Comparison of ENCODE assay signal across 8 cellular contexts in the genomic region with DNA sequence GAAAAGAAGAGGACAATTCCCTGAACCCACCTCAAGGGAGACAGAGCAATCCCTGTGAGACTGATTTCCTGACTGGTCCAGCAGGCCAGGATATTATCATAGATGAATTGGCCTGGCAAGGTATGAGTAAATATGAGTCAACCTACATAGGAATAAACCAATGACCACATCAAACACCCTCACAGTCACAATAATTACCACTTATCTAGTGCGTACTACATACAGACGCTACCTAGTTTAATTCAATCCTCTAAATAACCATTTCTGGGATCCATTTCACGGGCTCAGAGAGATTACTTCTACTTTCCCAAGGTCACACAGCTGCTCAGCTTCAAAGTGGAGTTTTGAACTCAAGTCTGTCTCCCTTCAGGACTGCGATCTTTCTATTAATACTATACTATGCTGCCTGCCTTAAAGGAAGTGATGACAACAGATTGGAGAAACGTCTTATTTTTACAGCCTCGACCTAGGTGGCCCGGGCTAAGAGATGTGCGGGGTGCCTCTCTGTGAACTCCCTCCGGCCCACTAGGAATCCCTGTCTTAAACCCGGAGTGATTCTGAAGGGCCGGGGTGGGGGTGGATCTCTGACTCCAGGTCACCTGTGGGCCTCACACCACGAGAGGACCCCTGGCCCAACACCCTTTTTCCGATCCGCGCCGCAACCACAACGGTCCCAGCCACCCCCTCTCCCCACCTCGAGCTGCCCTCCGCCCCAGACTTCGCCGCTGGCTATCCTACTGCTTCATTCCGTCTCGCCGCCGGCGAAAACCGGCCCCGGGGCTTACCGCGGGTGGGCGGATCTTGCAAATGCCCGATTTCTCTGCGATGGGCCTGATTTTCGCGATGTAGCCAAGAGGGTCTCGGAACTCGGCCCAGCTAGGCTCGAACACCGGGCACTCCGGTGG. TPM values are rescaled to one million over a fixed set of nuclear protein-coding genes. Genes with fewer than 3 reads are reported as not detected.
A peak's percentile ranks its signal among the peaks of the same experiment; 100 is the strongest.
DNase-seq lines count a peak whose midpoint lies in the region; ATAC-seq, FAIRE-seq and TF ChIP-seq lines count a peak whose summit lies in the region.

No MANE protein-coding gene starts in this region.

- H3K9ac ChIP-seq in HCT116 (ENCODE audit: low read length) = peak overlapping the region; percentile 87

- H2AFZ ChIP-seq in HCT116 (ENCODE audit: low read depth, low read length, poor library complexity, severe bottlenecking) = no peak overlapping the region

- H3K36me3 ChIP-seq in CD4-positive, CD25-positive, alpha-beta regulatory T cell (ENCODE audit: control insufficient read depth, insufficient read depth, low read length) = peaks cover 16% of the 10 kb centered on the region
- H3K36me3 ChIP-seq in HCT116 (ENCODE audit: control insufficient read depth in 1 of 2, insufficient read depth in 2 of 2, low read length in 2 of 2) (peaks cover 0 to 5% of the 10 kb centered on the region in 2 experiments; a peak in 1 of 4 replicates), thyroid gland (peaks cover 4 to 12% of the 10 kb centered on the region in 2 donors)

- BruUV-seq in HCT116 (replicated peaks; lab: Mats Ljungman, UMichigan) = no TSS peak

- no peak for TF ChIP-seq RAD21 in HCT116 (IDR thresholded peaks at IDR 0.05; ENCODE audit: low read depth)

- peaks cover 33% of the 10 kb centered on the region for H3K4me1 ChIP-seq in CD4-positive, CD25-positive, alpha-beta regulatory T cell (ENCODE audit: control insufficient read depth, insufficient read depth, low read length, poor library complexity, severe bottlenecking)
- H3K4me1 ChIP-seq in HCT116 (ENCODE audit: control insufficient read depth in 1 of 2, insufficient read depth in 2 of 2, low read length in 2 of 2) = peaks cover 8 to 15% of the 10 kb centered on the region in 2 experiments
- peaks cover 23 to 29% of the 10 kb centered on the region in 2 donors for H3K4me1 ChIP-seq in thyroid gland

- no peaks in the 10 kb centered on the region for H3K27me3 ChIP-seq in CD4-positive, CD25-positive, alpha-beta regulatory T cell (ENCODE audit: control insufficient read depth, insufficient read depth, low read length)
- H3K27me3 ChIP-seq in HCT116 (ENCODE audit: insufficient read depth, low read length) = no peaks in the 10 kb centered on the region
- no peaks in the 10 kb centered on the region for H3K27me3 ChIP-seq in thyroid gland

- no peaks in the 10 kb centered on the region for H3K9me2 ChIP-seq in HCT116 (ENCODE audit: insufficient read depth)

- DNase-seq in CD4-positive, CD25-positive, alpha-beta regulatory T cell = peak; percentile 1 to 47 (median 46)
- DNase-seq in HCT116 (ENCODE audit: low read depth, low spot score) (peak; percentile 28), dermis blood vessel endothelial cell (peak; percentile 62), lung microvascular endothelial cell (ENCODE audit: low read depth in 2 of 2) (peak; percentile 54 to 77), thyroid gland (peak; percentile 1 to 3), D721Med (ENCODE audit: insufficient read length, low spot score) (no peak), epidermal melanocyte (ENCODE audit: insufficient read length, low spot score) (no peak)

- TF ChIP-seq POLR2A in HCT116 (IDR thresholded peaks at IDR 0.05; ENCODE audit: borderline replicate concordance, extremely low read depth, insufficient read depth, insufficient read length) = no peak
- TF ChIP-seq POLR2A in thyroid gland (IDR thresholded peaks at IDR 0.05) = no peak

- H3K4me2 ChIP-seq in HCT116 (ENCODE audit: low read length) = peak overlapping the region; percentile 82

- peak overlapping the region; percentile 99 to 100 (median 99) for H3K27ac Mint-ChIP-seq in CD4-positive, CD25-positive, alpha-beta regulatory T cell
- peak overlapping the region; percentile 97 for H3K27ac Mint-ChIP-seq in T-helper 1 cell treated with Interleukin-12 subunit alpha and Interleukin-12 subunit beta and Interleukin-4 antibody, amounts not matched to agents 30 μg/mL and 1 μg/mL, for 36 hours

- POLR2A ChIA-PET in HCT116 (lab: Charles Lee) = interaction anchor here (0.6 kb wide), 1 partner anchor 142 kb away, joined by 3 read pairs; the partner anchor contains the start of gene TSPYL2

- no peak for FAIRE-seq in D721Med (lab: Jason Lieb, UNC)

- ATAC-seq in CD4-positive, CD25-positive, alpha-beta regulatory T cell (ENCODE audit: low read depth in 2 of 2) = peak; percentile 37 to 50
- peak; percentile 61 for ATAC-seq in HCT116

- H4K20me1 ChIP-seq in HCT116 (ENCODE audit: insufficient read depth) = peaks cover 7% of the 10 kb centered on the region; the same call in 1 of the 2 replicates

- WGBS in thyroid gland, 2 donors = 0 to 2% methylated on average over 6 to 9 of the region's 40 CpGs

- H3K79me2 ChIP-seq in HCT116 (ENCODE audit: insufficient read depth, low read length) = peaks cover 46% of the 10 kb centered on the region

- H3K9me3 Mint-ChIP-seq in CD4-positive, CD25-positive, alpha-beta regulatory T cell = peaks cover 0 to 2% (median 0%) of the 10 kb centered on the region in 7 donors
- no peaks in the 10 kb centered on the region for H3K9me3 Mint-ChIP-seq in T-helper 1 cell treated with Interleukin-12 subunit alpha and Interleukin-12 subunit beta and Interleukin-4 antibody, amounts not matched to agents 30 μg/mL and 1 μg/mL, for 36 hours

- H3K27ac ChIP-seq in CD4-positive, CD25-positive, alpha-beta regulatory T cell (ENCODE audit: insufficient read depth, low read length, poor library complexity, severe bottlenecking) = peak overlapping the region; percentile 81
- H3K27ac ChIP-seq in HCT116 (ENCODE audit: low read depth, low read length) (peak overlapping the region; percentile 68), thyroid gland (peak overlapping the region; percentile 83 to 94 (median 84))

- no peaks in the 10 kb centered on the region for H3K9me3 ChIP-seq in CD4-positive, CD25-positive, alpha-beta regulatory T cell (ENCODE audit: control insufficient read depth in 2 of 2, low read length in 2 of 2)
- H3K9me3 ChIP-seq in HCT116 (ENCODE audit: control insufficient read depth in 1 of 2, insufficient read depth in 1 of 2, low read depth in 1 of 2, low read length in 2 of 2) (no peaks in the 10 kb centered on the region), thyroid gland (no peaks in the 10 kb centered on the region)

- H3K4me3 ChIP-seq in CD4-positive, CD25-positive, alpha-beta regulatory T cell (ENCODE audit: low read depth, low read length) = peak overlapping the region; percentile 96
- peak overlapping the region; percentile 80 to 81 for H3K4me3 ChIP-seq in HCT116 (replicated peaks in 1 of 2; ENCODE audit: low read depth in 1 of 2, low read length in 2 of 2)
- peak overlapping the region; percentile 59 to 79 (median 64) for H3K4me3 ChIP-seq in thyroid gland (replicated peaks in 1 of 3)

- CTCF ChIA-PET in HCT116 (lab: Charles Lee) = no interaction called here

- intact Hi-C loops in HCT116 (cut with micrococcal nuclease) (no loop called here), thyroid gland (cut with DNase I) (loop anchor here (10.0 kb wide), 2 partner anchors 149 to 201 kb away; partner anchors contain the start of genes RIBC1 and SMC1A)

- TF ChIP-seq CTCF in HCT116 (IDR thresholded peaks at IDR 0.05 in 2 of 3, conservative IDR thresholded peaks at IDR 0.05 in 1 of 3; ENCODE audit: borderline replicate concordance in 1 of 3, insufficient read depth in 1 of 3, low read depth in 2 of 3, low read length in 2 of 3) (no peak), thyroid gland (IDR thresholded peaks at IDR 0.05) (no peak), D721Med (IDR thresholded peaks at IDR 0.05; ENCODE audit: insufficient read depth, missing control alignments) (no peak)

- peak overlapping the region; percentile 96 to 100 (median 98) for H3K4me3 Mint-ChIP-seq in CD4-positive, CD25-positive, alpha-beta regulatory T cell
- peak overlapping the region; percentile 96 for H3K4me3 Mint-ChIP-seq in T-helper 1 cell treated with Interleukin-12 subunit alpha and Interleukin-12 subunit beta and Interleukin-4 antibody, amounts not matched to agents 30 μg/mL and 1 μg/mL, for 36 hours

- RAD21 ChIA-PET in HCT116 (lab: Charles Lee; ENCODE audit: low non-redundant PET in 1 of 2, low total read pairs in 2 of 2, uncharacterized antibody in 2 of 2, unreplicated experiment in 2 of 2) = no interaction called here

- peaks cover 19 to 71% (median 24%) of the 10 kb centered on the region in 4 donors for H3K4me1 Mint-ChIP-seq in CD4-positive, CD25-positive, alpha-beta regulatory T cell
- H3K4me1 Mint-ChIP-seq in T-helper 1 cell treated with Interleukin-12 subunit alpha and Interleukin-12 subunit beta and Interleukin-4 antibody, amounts not matched to agents 30 μg/mL and 1 μg/mL, for 36 hours (ENCODE audit: low read depth) = peaks cover 36% of the 10 kb centered on the region

- peaks cover 19% of the 10 kb centered on the region for H3K36me3 Mint-ChIP-seq in CD4-positive, CD25-positive, alpha-beta regulatory T cell
- H3K36me3 Mint-ChIP-seq in T-helper 1 cell treated with Interleukin-12 subunit alpha and Interleukin-12 subunit beta and Interleukin-4 antibody, amounts not matched to agents 30 μg/mL and 1 μg/mL, for 36 hours (ENCODE audit: low read depth) = peaks cover 19% of the 10 kb centered on the region

- H3K27me3 Mint-ChIP-seq in CD4-positive, CD25-positive, alpha-beta regulatory T cell = peaks cover 10% of the 10 kb centered on the region
- no peaks in the 10 kb centered on the region for H3K27me3 Mint-ChIP-seq in T-helper 1 cell treated with Interleukin-12 subunit alpha and Interleukin-12 subunit beta and Interleukin-4 antibody, amounts not matched to agents 30 μg/mL and 1 μg/mL, for 36 hours (ENCODE audit: low read depth)

RNA-seq across cellular contexts. Expression of gene KDM5C, which starts 0.8 kb away (rescaled TPM):
- total RNA-seq in CD4-positive, CD25-positive, alpha-beta regulatory T cell = 358 TPM
- 10 to 100 TPM; 22.0 to 34.8 (median 27.8) TPM for polyA plus RNA-seq in CD4-positive, CD25-positive, alpha-beta regulatory T cell
- total RNA-seq in HCT116 (2021; ENCODE audit: unreplicated experiment) (72.9 TPM), dermis blood vessel endothelial cell (122 and 175 TPM in 2 replicates), lung microvascular endothelial cell (49.8 and 78.2 TPM in 2 replicates), thyroid gland (100 to 1,000 TPM in 3 of 4 donors, 10 to 100 TPM in 1; 99.7 to 178 (median 114) TPM)
- polyA plus RNA-seq in HCT116 (2012) = 55.9 and 61.7 TPM in 2 replicates

RNA-seq across cellular contexts. Expression of gene IQSEC2, which starts 57.2 kb away (rescaled TPM):
- 0.39 TPM for total RNA-seq in CD4-positive, CD25-positive, alpha-beta regulatory T cell
- polyA plus RNA-seq in CD4-positive, CD25-positive, alpha-beta regulatory T cell = under 1 TPM in 3 of 4 donors, not detected in 1; 0.15 to 0.42 (median 0.31) TPM
- total RNA-seq in HCT116 (2021; ENCODE audit: unreplicated experiment) (20.7 TPM), dermis blood vessel endothelial cell (1.8 and 3.9 TPM in 2 replicates), lung microvascular endothelial cell (0.20 and 0.44 TPM in 2 replicates), thyroid gland (10 to 100 TPM; 14.1 to 23.7 (median 17.2) TPM)
- polyA plus RNA-seq in HCT116 (2012) = 17.0 and 20.0 TPM in 2 replicates

Comparison
In these comparisons a context has a peak if more than half of its experiments do, and no peak if none do; other contexts are left out.
1. DNase-seq: peak in CD4-positive, CD25-positive, alpha-beta regulatory T cell (3 of 3), HCT116 (single experiment), dermis blood vessel endothelial cell (single experiment), lung microvascular endothelial cell (2 of 2) and thyroid gland (2 of 2); none in D721Med (single experiment) and epidermal melanocyte (single experiment).
2. Peak in every context shown above with its lines, with median percentiles within 50 percentile points of each other: H3K27ac ChIP-seq and H3K4me3 ChIP-seq.